In genomic region chr18:63904694-63905093, GRCh38 we compare ENCODE assay signal across 31 cellular contexts. TPM values are rescaled to one million over a fixed set of nuclear protein-coding genes. Genes with fewer than 3 reads are reported as not detected.
"Had no signal": no experiment of that assay in that cellular context is flagged by ENCODE, and none has a peak within 500 bp of the region (broad histone marks: within the 10 kb centered on the region; RNA-seq: fewer than 3 reads in every experiment).

No MANE protein-coding gene starts in this region.

- H3K27ac ChIP-seq: PC-9, RWPE1, SJCRH30, SK-N-MC had no signal

- H3K36me3 ChIP-seq: MG63, SJCRH30 had no signal

- H3K9me3 ChIP-seq: MG63, SJCRH30 had no signal

- H3K4me2 ChIP-seq: PC-9 had no signal

- H3K27me3 ChIP-seq: MG63, SJCRH30 had no signal

- FAIRE-seq: RCC 7860 had no signal

- ATAC-seq: Panc1, Right ventricle myocardium inferior, SK-N-SH treated with all-trans-retinoic acid at 6 μM for 48 hours had no signal

- DNase-seq: KG1, MG63, NCI-H1048, NCI-H1092 treated with DMSO at 0.1 percent for 48 hours, NCI-H1417 treated with DMSO at 0.1 percent for 48 hours, NCI-H1436 treated with DMSO at 0.1 percent for 48 hours, NCI-H1694 treated with DMSO at 0.1 percent for 48 hours, NCI-H187 treated with DMSO at 0.1 percent for 48 hours, NCI-H2029, NCI-H2081, NCI-H345, NCI-H446 treated with DMSO at 0.1 percent for 48 hours, NCI-H510A, NCI-H524, NCI-H526, NCI-H69, NCI-H748 treated with DMSO at 0.1 percent for 48 hours, NCI-H82, PC-9, SHP77, SJCRH30 had no signal

- H3K4me1 ChIP-seq: SJCRH30 had no signal

- H3K4me3 ChIP-seq: MG63, PC-9, SJCRH30, SK-N-MC had no signal

RNA-seq across cellular contexts. Expression of gene SERPINB10, which starts 3.1 kb away (rescaled TPM):
- total RNA-seq: M059J, OCI-LY7, PC-9, Right ventricle myocardium inferior, SJCRH30 had no signal

RNA-seq across cellular contexts. Expression of gene SERPINB2, which starts 17.2 kb away (rescaled TPM):
- total RNA-seq: OCI-LY7, PC-9, Right ventricle myocardium inferior, SJCRH30, SK-MEL-5 had no signal

RNA-seq across cellular contexts. Expression of gene HMSD, which starts 44.4 kb away (rescaled TPM):
- total RNA-seq: OCI-LY7, PC-9, Right ventricle myocardium inferior, RPMI7951, SJCRH30, SK-MEL-5 had no signal
